Comparison of ENCODE assay signal across 8 cellular contexts in genomic region chr21:42653492-42654061, GRCh38. TPM values are rescaled to one million over a fixed set of nuclear protein-coding genes. Genes with fewer than 3 reads are reported as not detected.
DNase-seq lines count a peak whose midpoint lies in the region; ATAC-seq and TF ChIP-seq lines count a peak whose summit lies in the region.

Gene PDE9A, plus strand, starts transcription at chr21:42653621. Its CDS starts 194 bp downstream, at chr21:42653815.

- peaks cover 29 to 66% (median 64%) of the 10 kb centered on the region in 4 donors for H3K4me1 ChIP-seq in esophagus muscularis mucosa
- H3K4me1 ChIP-seq in neural progenitor cell: peaks cover 24% of the 10 kb centered on the region

- no peak for TF ChIP-seq CTCF in esophagus muscularis mucosa (IDR thresholded peaks at IDR 0.05)
- TF ChIP-seq CTCF in neural progenitor cell (IDR thresholded peaks at IDR 0.05): no peak

- intact Hi-C loops in activated CD4-positive, alpha-beta T cell treated with anti-CD3 and anti-CD28 coated beads, Interleukin-2, amount 10 ng/mL, durations not matched to agents 24 days and 14 days (cut with micrococcal nuclease): loop anchor here (2.0 kb wide), 1 partner anchor 179 kb away; no protein-coding TSS in a partner anchor
- intact Hi-C loops in esophagus muscularis mucosa (cut with DNase I): loop anchor here (5.0 kb wide), 2 partner anchors 94 to 164 kb away; no protein-coding TSS in a partner anchor

- peak within 1 kb of the TSS; percentile 92 for H2AFZ ChIP-seq in neural progenitor cell (replicated peaks)

- WGBS in esophagus muscularis mucosa: 0% methylated on average over 39 of the region's 71 CpGs

- H3K9me3 Mint-ChIP-seq in activated CD4-positive, alpha-beta T cell treated with anti-CD3 and anti-CD28 coated beads, Interleukin-2, amount 10 ng/mL, durations not matched to agents 24 days and 14 days: no peaks in the 10 kb centered on the region
- no peaks in the 10 kb centered on the region for H3K9me3 Mint-ChIP-seq in neural progenitor cell

- H3K9ac ChIP-seq in neural progenitor cell: peak within 1 kb of the TSS; percentile 42

- peaks cover 0 to 4% (median 0%) of the 10 kb centered on the region in 4 donors for H3K36me3 ChIP-seq in esophagus muscularis mucosa
- H3K36me3 ChIP-seq in neural progenitor cell: no peaks in the 10 kb centered on the region

- TF ChIP-seq EP300 in esophagus muscularis mucosa (IDR thresholded peaks at IDR 0.05): no peak

- TF ChIP-seq POLR2A in esophagus muscularis mucosa (IDR thresholded peaks at IDR 0.05; ENCODE audit: low read depth): no peak

- H3F3A ChIP-seq in neural progenitor cell (ENCODE audit: low read depth): peaks cover 28% of the 10 kb centered on the region

- H3K27me3 ChIP-seq in esophagus muscularis mucosa: peaks cover 0 to 12% (median 2%) of the 10 kb centered on the region in 4 donors
- H3K27me3 ChIP-seq in neural progenitor cell: no peaks in the 10 kb centered on the region

- H3K4me3 Mint-ChIP-seq in activated CD4-positive, alpha-beta T cell treated with anti-CD3 and anti-CD28 coated beads, Interleukin-2, amount 10 ng/mL, durations not matched to agents 24 days and 14 days: peak within 1 kb of the TSS; percentile 79
- H3K4me3 Mint-ChIP-seq in neural progenitor cell: peak within 1 kb of the TSS; percentile 93

- peaks cover 12% of the 10 kb centered on the region for H3K4me1 Mint-ChIP-seq in activated CD4-positive, alpha-beta T cell treated with anti-CD3 and anti-CD28 coated beads, Interleukin-2, amount 10 ng/mL, durations not matched to agents 24 days and 14 days
- H3K4me1 Mint-ChIP-seq in neural progenitor cell: peaks cover 40% of the 10 kb centered on the region

- peaks cover 41% of the 10 kb centered on the region for H4K20me1 ChIP-seq in neural progenitor cell (ENCODE audit: low read depth)

- H3K4me3 ChIP-seq in esophagus muscularis mucosa: peak within 1 kb of the TSS; percentile 68 to 91 (median 74)
- H3K4me3 ChIP-seq in neural progenitor cell: peak within 1 kb of the TSS; percentile 96

- H3K9me3 ChIP-seq in esophagus muscularis mucosa (no peaks in the 10 kb centered on the region), neural progenitor cell (ENCODE audit: low read depth) (no peaks in the 10 kb centered on the region)

- peaks cover 32% of the 10 kb centered on the region for H3K27me3 Mint-ChIP-seq in activated CD4-positive, alpha-beta T cell treated with anti-CD3 and anti-CD28 coated beads, Interleukin-2, amount 10 ng/mL, durations not matched to agents 24 days and 14 days
- peaks cover 11% of the 10 kb centered on the region for H3K27me3 Mint-ChIP-seq in neural progenitor cell (ENCODE audit: insufficient read depth, low read depth)

- no peaks in the 10 kb centered on the region for H3K36me3 Mint-ChIP-seq in activated CD4-positive, alpha-beta T cell treated with anti-CD3 and anti-CD28 coated beads, Interleukin-2, amount 10 ng/mL, durations not matched to agents 24 days and 14 days (ENCODE audit: low read depth)
- H3K36me3 Mint-ChIP-seq in neural progenitor cell: peaks cover 3% of the 10 kb centered on the region

- H3K27ac ChIP-seq in esophagus muscularis mucosa (replicated peaks in 1 of 4) (peak within 1 kb of the TSS; percentile 78 to 86 (median 84)), neural progenitor cell (peak within 1 kb of the TSS; percentile 34)

- H3K79me2 ChIP-seq in neural progenitor cell (ENCODE audit: low read depth): peaks cover 46% of the 10 kb centered on the region

- H3K27ac Mint-ChIP-seq in activated CD4-positive, alpha-beta T cell treated with anti-CD3 and anti-CD28 coated beads, Interleukin-2, amount 10 ng/mL, durations not matched to agents 24 days and 14 days: peak within 1 kb of the TSS; percentile 77
- H3K27ac Mint-ChIP-seq in neural progenitor cell: peak within 1 kb of the TSS; percentile 96

- peak within 1 kb of the TSS; percentile 99 for H3K4me2 ChIP-seq in neural progenitor cell

- no peak for ATAC-seq in HG02884 (IDR thresholded peaks at IDR 0.05; ENCODE audit: unreplicated experiment)
- ATAC-seq in GM19328 (IDR thresholded peaks at IDR 0.05; ENCODE audit: unreplicated experiment): no peak

- peak; percentile 20 for DNase-seq in activated T-cell treated with anti-CD3 and anti-CD28 coated beads for 1 hour (ENCODE audit: low read depth)
- no peak for DNase-seq in activated T-cell treated with anti-CD3 and anti-CD28 coated beads for 4 hours
- peak; percentile 81 for DNase-seq in activated CD4-positive, alpha-beta T cell treated with anti-CD3 and anti-CD28 coated beads, Interleukin-2, amount 10 ng/mL, durations not matched to agents 24 days and 14 days
- DNase-seq in esophagus muscularis mucosa (ENCODE audit: extremely low spot score): no peak
- DNase-seq in neural progenitor cell (ENCODE audit: low spot score): peak; percentile 94
- no peak for DNase-seq in stimulated activated CD8-positive, alpha-beta memory T cell treated with anti-CD3 and anti-CD28 coated beads, Interleukin-4, amount 100 ng/mL, for 48 hours

RNA-seq across cellular contexts. Expression of gene PDE9A, which starts in this region (rescaled TPM):
- 10.7 and 13.1 TPM in 2 replicates for total RNA-seq in activated CD4-positive, alpha-beta T cell treated with anti-CD3 and anti-CD28 coated beads, Interleukin-2, amount 10 ng/mL, durations not matched to agents 24 days and 14 days
- total RNA-seq in esophagus muscularis mucosa (10 to 100 TPM; 29.2 to 68.4 (median 40.4) TPM), neural progenitor cell (ENCODE audit: low replicate concordance) (40.2 and 41.0 TPM in 2 replicates)

Comparison
In these comparisons a context has a peak if more than half of its experiments do, and no peak if none do; other contexts are left out.
1. DNase-seq: peak in activated T-cell treated with anti-CD3 and anti-CD28 coated beads for 1 hour (single experiment), activated CD4-positive, alpha-beta T cell treated with anti-CD3 and anti-CD28 coated beads, Interleukin-2, amount 10 ng/mL, durations not matched to agents 24 days and 14 days (single experiment) and neural progenitor cell (single experiment); none in activated T-cell treated with anti-CD3 and anti-CD28 coated beads for 4 hours (single experiment), esophagus muscularis mucosa (single experiment) and stimulated activated CD8-positive, alpha-beta memory T cell treated with anti-CD3 and anti-CD28 coated beads, Interleukin-4, amount 100 ng/mL, for 48 hours (single experiment).